In the genomic region with DNA sequence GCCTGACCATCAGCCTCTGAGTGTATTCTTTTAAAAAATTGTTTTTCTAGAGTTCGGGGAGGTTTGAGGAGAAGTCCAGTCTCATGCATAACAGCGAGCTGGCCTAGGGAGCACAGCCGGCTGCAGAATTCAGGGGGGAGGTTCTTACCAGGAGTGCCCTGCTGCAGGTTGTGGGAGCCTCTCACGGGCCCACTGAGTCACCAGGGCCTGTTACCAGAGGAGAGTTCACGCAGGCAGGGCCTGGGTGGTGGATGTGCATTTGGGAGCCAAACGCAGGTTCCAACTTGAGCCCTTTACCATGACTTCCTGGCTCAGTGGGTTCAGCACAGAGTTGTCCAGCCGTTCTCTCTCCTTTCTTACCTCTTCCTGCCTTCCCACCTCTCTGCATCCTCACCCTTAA, we compare ENCODE assay signal across 1 cellular context.
TF ChIP-seq lines count a peak whose summit lies in the region.

No MANE protein-coding gene starts in this region.

TF ChIP-seq in GM23338, 12 proteins besides CTCF, POLR2A, EP300 and RAD21 (continued from another document):
- TF ChIP-seq EZH2 (IDR thresholded peaks at IDR 0.05; ENCODE audit: low read depth, unreplicated experiment) (no peak), ZNF462 (CRISPR knock-in tag; IDR thresholded peaks at IDR 0.05) (no peak), JUNB (IDR thresholded peaks at IDR 0.05; ENCODE audit: unreplicated experiment) (no peak), STAT1 (IDR thresholded peaks at IDR 0.05; ENCODE audit: unreplicated experiment) (no peak), POLR2AphosphoS5 (IDR thresholded peaks at IDR 0.05; ENCODE audit: low read depth) (no peak), EZH2phosphoT487 (IDR thresholded peaks at IDR 0.05; ENCODE audit: unreplicated experiment) (no peak), NANOG (IDR thresholded peaks at IDR 0.05; ENCODE audit: borderline replicate concordance) (no peak), ZNF114 (CRISPR knock-in tag; IDR thresholded peaks at IDR 0.05) (no peak)
- TF ChIP-seq, protein P1, sequence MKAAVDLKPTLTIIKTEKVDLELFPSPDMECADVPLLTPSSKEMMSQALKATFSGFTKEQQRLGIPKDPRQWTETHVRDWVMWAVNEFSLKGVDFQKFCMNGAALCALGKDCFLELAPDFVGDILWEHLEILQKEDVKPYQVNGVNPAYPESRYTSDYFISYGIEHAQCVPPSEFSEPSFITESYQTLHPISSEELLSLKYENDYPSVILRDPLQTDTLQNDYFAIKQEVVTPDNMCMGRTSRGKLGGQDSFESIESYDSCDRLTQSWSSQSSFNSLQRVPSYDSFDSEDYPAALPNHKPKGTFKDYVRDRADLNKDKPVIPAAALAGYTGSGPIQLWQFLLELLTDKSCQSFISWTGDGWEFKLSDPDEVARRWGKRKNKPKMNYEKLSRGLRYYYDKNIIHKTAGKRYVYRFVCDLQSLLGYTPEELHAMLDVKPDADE (IDR thresholded peaks at IDR 0.05): no peak
TF ChIP-seq in GM23338: peak in this region for 0.
